8 cellular contexts compared by ENCODE assay signal in genomic region chr1:154955718-154956513, GRCh38. TPM values are rescaled to one million over a fixed set of nuclear protein-coding genes. Genes with fewer than 3 reads are reported as not detected.
DNase-seq lines count a peak whose midpoint lies in the region; ATAC-seq and TF ChIP-seq lines count a peak whose summit lies in the region.

TSS of gene PBXIP1 (minus strand) at chr1:154956099. CDS start at chr1:154953721, 2,378 bp downstream.

- ATAC-seq in HG02885 (IDR thresholded peaks at IDR 0.05; ENCODE audit: poor library complexity, unreplicated experiment) (peak; percentile 82), left cardiac atrium (peak; percentile 84 to 88)

- intact Hi-C loops in T-helper 2 cell treated with Interferon-gamma antibody and Interleukin-4, amounts not matched to agents 100 ng/mL and 5 ng/mL, for 36 hours (cut with micrococcal nuclease) = loop anchor here (1.0 to 5.0 kb wide), 7 partner anchors 18 to 399 kb away; partner anchors contain the start of genes CKS1B, EFNA4, FLAD1 and UBE2Q1
- intact Hi-C loops in left cardiac atrium (cut with DNase I) = no loop called here
- intact Hi-C loops in posterior cingulate gyrus (cut with DNase I) = no loop called here

- peak; percentile 91 for DNase-seq in GM12865 (ENCODE audit: low read depth)
- DNase-seq in NCI-H1930 (lab: John Stamatoyannopoulos, UW) = peak; percentile 74 to 83
- DNase-seq in anterior cingulate cortex (lab: John Stamatoyannopoulos, UW) = peak in 55 of 58 donors; percentile 24 to 92 (median 72)
- peak; percentile 68 for DNase-seq in left cardiac atrium
- DNase-seq in posterior cingulate gyrus = peak in 9 of 10 donors; percentile 41 to 92 (median 73)
- peak; percentile 89 for DNase-seq in ureter (ENCODE audit: low spot score)

- peak within 1 kb of the TSS; percentile 85 for H3K4me3 ChIP-seq in GM12865 (ENCODE audit: low read depth, low read length)

- TF ChIP-seq CTCF in GM12865 (IDR thresholded peaks at IDR 0.05; ENCODE audit: insufficient read depth, low read depth, low read length, missing control alignments) = no peak

RNA-seq across cellular contexts. Expression of gene PBXIP1, which starts in this region (rescaled TPM):
- total RNA-seq in T-helper 2 cell treated with Interferon-gamma antibody and Interleukin-4, amounts not matched to agents 100 ng/mL and 5 ng/mL, for 36 hours = 64.6 and 68.4 TPM in 2 replicates
- total RNA-seq in left cardiac atrium (10 to 100 TPM; 58.8 to 69.7 TPM), ureter (71.2 TPM)

Comparison
In these comparisons a context has a peak if more than half of its experiments do, and no peak if none do; other contexts are left out.
1. Peak in every context shown above with its lines: DNase-seq, ATAC-seq and H3K4me3 ChIP-seq.